ENCODE assay signal across 28 cellular contexts in the genomic region with DNA sequence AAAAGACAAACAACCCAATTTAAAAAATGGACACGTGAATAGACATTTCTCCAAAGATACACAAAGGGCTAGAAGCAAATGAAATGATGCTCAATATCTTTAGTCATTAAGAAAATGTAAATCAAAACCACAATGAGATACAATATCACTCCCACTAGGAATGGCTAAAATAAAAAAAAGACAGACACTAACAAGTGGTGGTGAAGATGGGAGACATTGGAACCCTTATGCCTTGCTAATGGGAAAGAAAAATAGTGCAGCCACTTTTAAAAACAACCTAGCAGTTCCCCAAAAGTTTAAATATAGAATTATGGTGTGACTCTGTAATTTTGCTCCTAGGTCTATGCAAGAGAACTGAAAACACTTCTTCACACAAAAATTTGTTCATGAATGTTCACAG.
"Had no signal": no experiment of that assay in that cellular context is flagged by ENCODE, and none has a peak within 500 bp of the region (broad histone marks: within the 10 kb centered on the region; RNA-seq: fewer than 3 reads in every experiment).

No MANE protein-coding gene starts in this region.

- FAIRE-seq: urothelium cell line had no signal

- H3K4me1 Mint-ChIP-seq: stimulated activated memory B cell treated with anti-CD40 and anti-IgM and Interleukin-4, amounts not matched to agents 10 μg/mL and 1 μg/mL and 100 μg/mL, for 72 hours; stimulated activated naive B cell treated with anti-CD40 and anti-IgM and Interleukin-4, amounts not matched to agents 10 μg/mL and 1 μg/mL and 100 μg/mL, for 72 hours had no signal

- H3K27ac ChIP-seq: stomach, suprapubic skin, testis, thoracic aorta, thyroid gland, tibial nerve, transverse colon, upper lobe of left lung, upper lobe of right lung, uterus, vagina had no signal

- DNase-seq: stimulated activated CD4-positive, alpha-beta T cell treated with anti-CD3 and anti-CD28 coated beads, Interleukin-2, amount 100 ng/mL, for 48 hours; stimulated activated CD4-positive, alpha-beta T cell treated with anti-CD3 and anti-CD28 coated beads, Interleukin-4, amount 100 ng/mL, for 1 hour; stimulated activated CD4-positive, alpha-beta T cell treated with anti-CD3 and anti-CD28 coated beads, Interleukin-4, amount 100 ng/mL, for 24 hours; stimulated activated CD4-positive, alpha-beta T cell treated with anti-CD3 and anti-CD28 coated beads, Interleukin-4, amount 100 ng/mL, for 4 hours; stimulated activated CD8-positive, alpha-beta memory T cell treated with anti-CD3 and anti-CD28 coated beads, Interleukin-4, amount 100 ng/mL, for 48 hours; stimulated activated naive B cell treated with anti-CD40 and anti-IgM and Interleukin-4, amounts not matched to agents 10 μg/mL and 1 μg/mL and 100 μg/mL, for 72 hours; stimulated activated naive CD4-positive, alpha-beta T cell; stimulated activated naive CD4-positive, alpha-beta T cell treated with Interleukin-2 at 50 U/mL for 16 hours; stimulated activated naive CD8-positive, alpha-beta T cell treated with anti-CD3 and anti-CD28 coated beads, Interleukin-15, amount 100 ng/mL, for 72 hours; stimulated activated naive CD8-positive, alpha-beta T cell treated with anti-CD3 and anti-CD28 coated beads, Interleukin-15, Interleukin-2, amounts not matched to agents 100 U/mL and 50 U/mL, for 24 hours; stomach; substantia nigra; testis; thyroid gland; transverse colon; trophoblast cell; upper lobe of left lung; upper lobe of right lung; uterus had no signal

- H3K9me3 Mint-ChIP-seq: stimulated activated effector memory CD8-positive, alpha-beta T cell treated with anti-CD3 and anti-CD28 coated beads, Interleukin-12 subunit alpha, Interleukin-12 subunit beta, amount 100 ng/mL, for 72 hours; stimulated activated naive B cell treated with anti-CD40 and anti-IgM and Interleukin-4, amounts not matched to agents 10 μg/mL and 1 μg/mL and 100 μg/mL, for 72 hours; stimulated activated naive CD8-positive, alpha-beta T cell treated with anti-CD3 and anti-CD28 coated beads, Interleukin-15, amount 100 ng/mL, for 72 hours; stimulated activated naive CD8-positive, alpha-beta T cell treated with anti-CD3 and anti-CD28 coated beads, Interleukin-15, Interleukin-2, amounts not matched to agents 100 ng/mL and 50 ng/mL, for 24 hours; type B pancreatic cell had no signal

- H3K4me3 Mint-ChIP-seq: stimulated activated effector memory CD8-positive, alpha-beta T cell treated with anti-CD3 and anti-CD28 coated beads, Interleukin-12 subunit alpha, Interleukin-12 subunit beta, amount 100 ng/mL, for 72 hours; stimulated activated memory B cell treated with anti-CD40 and anti-IgM and Interleukin-4, amounts not matched to agents 10 μg/mL and 1 μg/mL and 100 μg/mL, for 72 hours; stimulated activated naive B cell treated with anti-CD40 and anti-IgM and Interleukin-4, amounts not matched to agents 10 μg/mL and 1 μg/mL and 100 μg/mL, for 72 hours; stimulated activated naive CD8-positive, alpha-beta T cell treated with anti-CD3 and anti-CD28 coated beads, Interleukin-15, amount 100 ng/mL, for 72 hours; stimulated activated naive CD8-positive, alpha-beta T cell treated with anti-CD3 and anti-CD28 coated beads, Interleukin-15, Interleukin-2, amounts not matched to agents 100 ng/mL and 50 ng/mL, for 24 hours; type B pancreatic cell had no signal

- H3K27me3 ChIP-seq: stomach, suprapubic skin, testis, thyroid gland, tibial nerve, transverse colon, upper lobe of left lung, upper lobe of right lung, uterus, vagina had no signal

- H3K9me3 ChIP-seq: stomach, suprapubic skin, testis, thoracic aorta, thyroid gland, upper lobe of left lung, upper lobe of right lung, uterus, vagina had no signal

- H3K36me3 ChIP-seq: stomach, suprapubic skin, thoracic aorta, thyroid gland, transverse colon, upper lobe of left lung, upper lobe of right lung, uterus, vagina had no signal

- H3K4me3 ChIP-seq: stomach, suprapubic skin, testis, thoracic aorta, thyroid gland, tibial nerve, transverse colon, upper lobe of left lung, upper lobe of right lung, uterus, vagina had no signal

- H3K27ac Mint-ChIP-seq: stimulated activated effector memory CD8-positive, alpha-beta T cell treated with anti-CD3 and anti-CD28 coated beads, Interleukin-12 subunit alpha, Interleukin-12 subunit beta, amount 100 ng/mL, for 72 hours; stimulated activated memory B cell treated with anti-CD40 and anti-IgM and Interleukin-4, amounts not matched to agents 10 μg/mL and 1 μg/mL and 100 μg/mL, for 72 hours; stimulated activated naive B cell treated with anti-CD40 and anti-IgM and Interleukin-4, amounts not matched to agents 10 μg/mL and 1 μg/mL and 100 μg/mL, for 72 hours; stimulated activated naive CD8-positive, alpha-beta T cell treated with anti-CD3 and anti-CD28 coated beads, Interleukin-15, amount 100 ng/mL, for 72 hours; stimulated activated naive CD8-positive, alpha-beta T cell treated with anti-CD3 and anti-CD28 coated beads, Interleukin-15, Interleukin-2, amounts not matched to agents 100 ng/mL and 50 ng/mL, for 24 hours; type B pancreatic cell had no signal

- H3K4me1 ChIP-seq: testis, thyroid gland, upper lobe of right lung, uterus, vagina had no signal

- H3K36me3 Mint-ChIP-seq: stimulated activated effector memory CD8-positive, alpha-beta T cell treated with anti-CD3 and anti-CD28 coated beads, Interleukin-12 subunit alpha, Interleukin-12 subunit beta, amount 100 ng/mL, for 72 hours; stimulated activated memory B cell treated with anti-CD40 and anti-IgM and Interleukin-4, amounts not matched to agents 10 μg/mL and 1 μg/mL and 100 μg/mL, for 72 hours; stimulated activated naive B cell treated with anti-CD40 and anti-IgM and Interleukin-4, amounts not matched to agents 10 μg/mL and 1 μg/mL and 100 μg/mL, for 72 hours; type B pancreatic cell had no signal
